In the genomic region with DNA sequence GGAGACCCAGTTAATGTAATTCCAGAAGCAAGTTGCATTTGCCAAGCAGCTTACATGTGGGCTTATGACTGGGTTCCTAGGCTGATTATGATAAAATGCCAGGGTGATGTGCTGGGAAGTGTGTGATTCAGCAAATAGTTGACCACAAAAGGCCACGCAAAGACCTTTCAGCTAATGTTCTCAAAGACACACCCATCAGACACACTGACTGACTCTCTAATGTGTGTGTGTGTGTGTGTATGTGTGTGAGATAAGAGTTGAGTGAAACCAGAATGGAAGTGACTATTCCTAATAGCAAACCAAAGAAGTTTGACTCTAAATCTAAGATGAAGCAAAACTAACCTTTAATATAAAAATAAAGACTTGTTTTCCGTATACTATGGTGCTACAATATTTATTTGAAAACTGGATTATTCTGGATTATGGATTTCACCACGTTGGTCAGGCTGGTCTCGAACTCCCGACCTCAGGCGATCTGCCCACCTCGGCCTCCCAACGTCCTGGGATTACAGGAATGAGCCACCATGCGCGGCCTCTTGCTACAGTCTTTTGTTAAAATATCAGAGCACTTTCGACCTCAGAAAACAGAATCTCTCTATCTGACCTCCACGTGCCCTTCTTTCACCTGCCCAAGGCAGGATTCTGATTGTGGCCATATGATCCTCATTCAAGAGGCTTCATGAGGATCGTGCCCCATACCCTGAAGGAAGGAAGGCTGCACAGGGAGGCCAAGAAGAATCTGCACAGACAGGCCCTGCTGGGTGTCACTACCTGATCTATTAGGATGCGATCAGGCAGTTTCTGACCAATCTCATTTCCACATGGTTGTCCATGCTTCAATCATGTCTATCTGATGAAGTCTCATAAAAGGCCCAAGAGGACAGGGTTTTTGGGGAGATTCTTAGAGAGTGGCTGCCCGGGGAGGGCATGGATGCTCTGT, we compare ENCODE assay signal across 9 cellular contexts.
A peak's percentile ranks its signal among the peaks of the same experiment; 100 is the strongest.
DNase-seq lines count a peak whose midpoint lies in the region; ATAC-seq, FAIRE-seq and TF ChIP-seq lines count a peak whose summit lies in the region.
"Had no signal": no experiment of that assay in that cellular context is flagged by ENCODE, and none has a peak within 500 bp of the region (broad histone marks: within the 10 kb centered on the region; RNA-seq: fewer than 3 reads in every experiment).

No MANE protein-coding gene starts in this region.

- H3K79me2 ChIP-seq in KMS-11 (ENCODE audit: insufficient read depth, low read depth) (no peaks in the 10 kb centered on the region), K562 (ENCODE audit: control insufficient read depth, insufficient read depth, low read length) (no peaks in the 10 kb centered on the region)

- H2AFZ ChIP-seq in KMS-11 (ENCODE audit: low read depth) (no peak overlapping the region), K562 (ENCODE audit: low read depth, low read length) (no peak overlapping the region)

- no peak for TF ChIP-seq POLR2A in K562 (conservative IDR thresholded peaks at IDR 0.05)

- POLR2A ChIA-PET in CD4-positive, alpha-beta memory T cell (lab: Charles Lee; ENCODE audit: partially characterized antibody) = interaction anchor here (0.6 kb wide), 1 partner anchor 26 kb away, joined by 3 read pairs; no protein-coding TSS in a partner anchor
- POLR2A ChIA-PET in K562 (lab: Yijun Ruan, JAX) = interaction anchor here (1.0 to 1.9 kb wide), 8 partner anchors 9 to 23 kb away, joined by 3 to 7 read pairs (median 6); no protein-coding TSS in a partner anchor

- peaks cover 38% of the 10 kb centered on the region for H3K36me3 ChIP-seq in CD4-positive, alpha-beta memory T cell (ENCODE audit: insufficient read depth, low read length)
- H3K36me3 ChIP-seq in KMS-11 (ENCODE audit: insufficient read depth) = peaks cover 2% of the 10 kb centered on the region; the same call in 1 of the 2 replicates
- no peaks in the 10 kb centered on the region for H3K36me3 ChIP-seq in K562 (ENCODE audit: control insufficient read depth, insufficient read depth, low read length)

- intact Hi-C loops in CD4-positive, alpha-beta memory T cell (cut with micrococcal nuclease) = no loop called here
- intact Hi-C loops in K562 (cut with micrococcal nuclease) = loop anchor here (2.0 kb wide), 1 partner anchor 132 kb away; the partner anchor contains the start of gene FNBP1

- CTCF ChIA-PET in CD4-positive, alpha-beta memory T cell (lab: Charles Lee; ENCODE audit: partially characterized antibody) = no interaction called here
- CTCF ChIA-PET in K562 (lab: Yijun Ruan, JAX; ENCODE audit: low intra/inter-chr PET ratio) = no interaction called here

- 7% methylated on average over 15 of the region's 15 CpGs for WGBS in K562 (ENCODE audit: insufficient coverage, low coverage, missing lambda C conversion rate)

- peaks cover 34 to 59% of the 10 kb centered on the region in 2 donors for H3K36me3 Mint-ChIP-seq in CD4-positive, alpha-beta memory T cell
- H3K36me3 Mint-ChIP-seq in glutamatergic neuron (ENCODE audit: unreplicated experiment) = no peaks in the 10 kb centered on the region

- H3K4me3 ChIP-seq in CD4-positive, alpha-beta memory T cell (ENCODE audit: low read length in 2 of 2) = no peak overlapping the region
- no peak overlapping the region for H3K4me3 ChIP-seq in KMS-11 (IDR thresholded peaks at IDR 0.05; ENCODE audit: insufficient read depth, low read depth, low read length)
- no peak overlapping the region for H3K4me3 ChIP-seq in K562

- no peaks in the 10 kb centered on the region for H3K9me3 ChIP-seq in CD4-positive, alpha-beta memory T cell (ENCODE audit: control insufficient read depth in 1 of 2, low read length in 2 of 2)
- H3K9me3 ChIP-seq in K562 (replicated peaks; ENCODE audit: control insufficient read depth, insufficient read depth, low read depth, low read length) = no peaks in the 10 kb centered on the region

- peaks cover 0 to 2% (median 0%) of the 10 kb centered on the region in 8 donors for H3K9me3 Mint-ChIP-seq in CD4-positive, alpha-beta memory T cell
- H3K9me3 Mint-ChIP-seq in glutamatergic neuron (ENCODE audit: unreplicated experiment) = peaks cover 3% of the 10 kb centered on the region

- H4K20me1 ChIP-seq in KMS-11 (ENCODE audit: insufficient read depth) = no peaks in the 10 kb centered on the region
- H4K20me1 ChIP-seq in K562 (replicated peaks; ENCODE audit: control insufficient read depth, insufficient read depth, low read length) = no peaks in the 10 kb centered on the region

- H3K27ac Mint-ChIP-seq in CD4-positive, alpha-beta memory T cell = peak overlapping the region; percentile 66 to 92 (median 72)
- no peak overlapping the region for H3K27ac Mint-ChIP-seq in glutamatergic neuron (ENCODE audit: unreplicated experiment)

- no peaks in the 10 kb centered on the region for H3K27me3 ChIP-seq in CD4-positive, alpha-beta memory T cell (ENCODE audit: insufficient read depth, low read length)
- H3K27me3 ChIP-seq in KMS-11 (ENCODE audit: insufficient read depth, low read depth) (no peaks in the 10 kb centered on the region), K562 (ENCODE audit: control insufficient read depth in 2 of 2, insufficient read depth in 2 of 2, low read length in 2 of 2) (no peaks in the 10 kb centered on the region)

- H3K9me1 ChIP-seq in K562 (ENCODE audit: control insufficient read depth, insufficient read depth, low read length) = no peaks in the 10 kb centered on the region

- H3K9ac ChIP-seq in KMS-11 (no peak overlapping the region), K562 (ENCODE audit: insufficient read depth in 1 of 2, low read depth in 2 of 2, low read length in 2 of 2) (no peak overlapping the region)

- peak in 1 of 5 donors; percentile 28 for DNase-seq in CD4-positive, alpha-beta memory T cell
- DNase-seq in K562 (ENCODE audit: extremely low read depth in 1 of 4, low spot score in 3 of 4) (peak; percentile 80 to 94 (median 84)), mucosa of gallbladder (ENCODE audit: low spot score) (peak; percentile 81), glutamatergic neuron (no peak), HuH-7 (ENCODE audit: low spot score) (no peak)
- DNase-seq: Right ventricle myocardium superior had no signal

- H3K4me1 Mint-ChIP-seq in CD4-positive, alpha-beta memory T cell = peaks cover 12 to 24% (median 17%) of the 10 kb centered on the region in 4 donors
- peaks cover 10% of the 10 kb centered on the region for H3K4me1 Mint-ChIP-seq in glutamatergic neuron (ENCODE audit: low read depth, unreplicated experiment)

- ATAC-seq in K562 (peak; percentile 99), HG03159 (IDR thresholded peaks at IDR 0.05; ENCODE audit: unreplicated experiment) (no peak), GM18858 (IDR thresholded peaks at IDR 0.05; ENCODE audit: unreplicated experiment) (no peak)

- TF ChIP-seq CTCF in KMS-11 (conservative IDR thresholded peaks at IDR 0.05; ENCODE audit: low read depth, low read length) = no peak
- no peak for TF ChIP-seq CTCF in K562 (IDR thresholded peaks at IDR 0.05 in 2 of 3, conservative IDR thresholded peaks at IDR 0.05 in 1 of 3; ENCODE audit: insufficient read depth in 2 of 3, low read depth in 1 of 3, low read length in 3 of 3)
- no peak for TF ChIP-seq CTCF in glutamatergic neuron (IDR thresholded peaks at IDR 0.05; ENCODE audit: partially characterized antibody, unreplicated experiment)

- no peaks in the 10 kb centered on the region for H3K4me1 ChIP-seq in CD4-positive, alpha-beta memory T cell (ENCODE audit: insufficient read depth, low read length)
- H3K4me1 ChIP-seq in KMS-11 (ENCODE audit: low read depth, poor library complexity, severe bottlenecking) = peaks cover 60% of the 10 kb centered on the region
- peaks cover 9 to 14% of the 10 kb centered on the region in 2 experiments; a peak in 4 of 5 replicates for H3K4me1 ChIP-seq in K562 (replicated peaks in 1 of 2; ENCODE audit: control insufficient read depth in 2 of 2, insufficient read depth in 2 of 2, low read length in 2 of 2)

- peak; percentile 99 for FAIRE-seq in K562 (lab: Jason Lieb, UNC)

- in situ Hi-C loops in K562 (cut with MboI) = no loop called here

- H3K27ac ChIP-seq in CD4-positive, alpha-beta memory T cell (ENCODE audit: low read depth, low read length) = no peak overlapping the region
- H3K27ac ChIP-seq in KMS-11 = peak overlapping the region; percentile 85; the same call in 1 of the 2 replicates
- 0 out of 3 replicates have a peak overlapping the region, but pooled peaks have one; percentile 0 for H3K27ac ChIP-seq in K562 (ENCODE audit: extremely low read depth, low read depth, low read length)

- H3K4me2 ChIP-seq in KMS-11 (peak overlapping the region; percentile 93), K562 (ENCODE audit: insufficient read depth, low read length) (no peak overlapping the region; the same call in 1 of the 2 replicates)

- peak; percentile 93 for TF ChIP-seq EP300 in K562 (IDR thresholded peaks at IDR 0.05; ENCODE audit: low read length)

- no TSS peak for BruUV-seq in K562 (replicated peaks; lab: Mats Ljungman, UMichigan)

- no peaks in the 10 kb centered on the region for H3K27me3 Mint-ChIP-seq in CD4-positive, alpha-beta memory T cell
- peaks cover 2% of the 10 kb centered on the region for H3K27me3 Mint-ChIP-seq in glutamatergic neuron (ENCODE audit: unreplicated experiment)

- no peak; a peak in 1 of 4 replicates for TF ChIP-seq RAD21 in K562 (CRISPR knock-in tag; conservative IDR thresholded peaks at IDR 0.05 in 1 of 2, IDR thresholded peaks at IDR 0.05 in 1 of 2)

- peak overlapping the region in 1 of 8 donors; percentile 10 for H3K4me3 Mint-ChIP-seq in CD4-positive, alpha-beta memory T cell
- no peak overlapping the region for H3K4me3 Mint-ChIP-seq in glutamatergic neuron (ENCODE audit: unreplicated experiment)

TF ChIP-seq in K562, 482 proteins besides CTCF, POLR2A, EP300 and RAD21 (continues in another document):
- TF ChIP-seq, protein P1, sequence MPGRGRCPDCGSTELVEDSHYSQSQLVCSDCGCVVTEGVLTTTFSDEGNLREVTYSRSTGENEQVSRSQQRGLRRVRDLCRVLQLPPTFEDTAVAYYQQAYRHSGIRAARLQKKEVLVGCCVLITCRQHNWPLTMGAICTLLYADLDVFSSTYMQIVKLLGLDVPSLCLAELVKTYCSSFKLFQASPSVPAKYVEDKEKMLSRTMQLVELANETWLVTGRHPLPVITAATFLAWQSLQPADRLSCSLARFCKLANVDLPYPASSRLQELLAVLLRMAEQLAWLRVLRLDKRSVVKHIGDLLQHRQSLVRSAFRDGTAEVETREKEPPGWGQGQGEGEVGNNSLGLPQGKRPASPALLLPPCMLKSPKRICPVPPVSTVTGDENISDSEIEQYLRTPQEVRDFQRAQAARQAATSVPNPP (IDR thresholded peaks at IDR 0.05; ENCODE audit: borderline replicate concordance, insufficient read depth, insufficient read length) = no peak
- TF ChIP-seq CHCHD3 (CRISPR knock-in tag; IDR thresholded peaks at IDR 0.05) = no peak
- TF ChIP-seq ZNF133 (CRISPR knock-in tag; IDR thresholded peaks at IDR 0.05) = no peak
- no peak for TF ChIP-seq HDAC6 (IDR thresholded peaks at IDR 0.05; ENCODE audit: low read depth, low read length)

Comparison
In these comparisons a context has a peak if more than half of its experiments do, and no peak if none do; other contexts are left out.
1. DNase-seq: peak in K562 (4 of 4) and mucosa of gallbladder (single experiment); none in glutamatergic neuron (single experiment) and HuH-7 (single experiment).